ENCODE assay signal across 1 cellular context in genomic region chr6:24650365-24650764, GRCh38.
TF ChIP-seq lines count a peak whose summit lies in the region.

No MANE protein-coding gene starts in this region.

TF ChIP-seq in IMR-90, 13 proteins besides CTCF, POLR2A, EP300 and RAD21:
- TF ChIP-seq MAZ (IDR thresholded peaks at IDR 0.05; ENCODE audit: borderline replicate concordance, low read depth, low read length) (no peak), CEBPB (IDR thresholded peaks at IDR 0.05; ENCODE audit: low read depth, low read length) (no peak), RCOR1 (IDR thresholded peaks at IDR 0.05; ENCODE audit: insufficient replicate concordance, low read length) (no peak), NFE2L2 (IDR thresholded peaks at IDR 0.05; ENCODE audit: low read depth, low read length) (no peak), MAFK (IDR thresholded peaks at IDR 0.05; ENCODE audit: low read depth, low read length) (no peak), FOS (IDR thresholded peaks at IDR 0.05; ENCODE audit: low read depth, low read length) (no peak), CHD1 (IDR thresholded peaks at IDR 0.05; ENCODE audit: low read depth, low read length) (no peak), MXI1 (IDR thresholded peaks at IDR 0.05; ENCODE audit: borderline replicate concordance, low read depth, low read length) (no peak)
- TF ChIP-seq, protein P1, sequence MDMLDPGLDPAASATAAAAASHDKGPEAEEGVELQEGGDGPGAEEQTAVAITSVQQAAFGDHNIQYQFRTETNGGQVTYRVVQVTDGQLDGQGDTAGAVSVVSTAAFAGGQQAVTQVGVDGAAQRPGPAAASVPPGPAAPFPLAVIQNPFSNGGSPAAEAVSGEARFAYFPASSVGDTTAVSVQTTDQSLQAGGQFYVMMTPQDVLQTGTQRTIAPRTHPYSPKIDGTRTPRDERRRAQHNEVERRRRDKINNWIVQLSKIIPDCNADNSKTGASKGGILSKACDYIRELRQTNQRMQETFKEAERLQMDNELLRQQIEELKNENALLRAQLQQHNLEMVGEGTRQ (IDR thresholded peaks at IDR 0.05; ENCODE audit: low read depth, low read length) = no peak
